Comparison of ENCODE assay signal across 1 cellular context in the genomic region with DNA sequence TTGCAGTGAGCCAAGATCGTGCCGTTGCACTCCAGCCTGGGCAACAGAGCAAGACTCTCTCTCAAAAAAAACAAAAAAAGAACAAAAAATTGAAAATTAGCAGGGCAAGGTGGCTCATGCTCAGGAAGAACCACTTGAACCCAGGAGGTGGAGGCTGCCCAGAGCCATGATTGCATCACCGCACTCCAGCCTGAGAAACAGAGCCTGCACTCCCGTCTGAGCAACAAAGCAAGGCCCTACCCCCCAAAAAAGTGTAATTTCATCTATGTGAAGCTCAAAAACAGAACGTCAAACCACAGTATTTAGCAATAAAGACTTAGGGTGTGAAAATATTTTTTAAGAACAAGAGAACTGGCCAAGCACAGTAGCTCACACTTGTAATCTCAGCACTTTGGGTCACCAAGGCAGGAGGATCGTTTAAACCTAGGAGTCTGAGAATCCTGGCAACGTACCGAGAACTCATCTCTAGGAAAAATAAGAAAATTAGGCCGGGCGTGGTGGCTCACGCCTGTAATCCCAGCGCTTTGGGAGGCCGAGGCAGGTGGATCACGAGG.
TF ChIP-seq lines count a peak whose summit lies in the region.

No MANE protein-coding gene starts in this region.

TF ChIP-seq in HepG2, 621 proteins besides CTCF, POLR2A, EP300 and RAD21 (continues in another document):
- TF ChIP-seq MBNL3 (CRISPR knock-in tag; conservative IDR thresholded peaks at IDR 0.05) (no peak), FOXO4 (CRISPR knock-in tag; conservative IDR thresholded peaks at IDR 0.05) (no peak), HDAC1 (CRISPR knock-in tag; IDR thresholded peaks at IDR 0.05) (0 out of 2 replicates have a peak, but pooled peaks have one; percentile 16), ZNF407 (CRISPR knock-in tag; IDR thresholded peaks at IDR 0.05; ENCODE audit: not compliant biosample characterization) (no peak), MXI1 (IDR thresholded peaks at IDR 0.05; ENCODE audit: borderline replicate concordance, low read depth, low read length) (no peak), KDM4B (CRISPR knock-in tag; IDR thresholded peaks at IDR 0.05) (no peak), NCOR1 (IDR thresholded peaks at IDR 0.05; ENCODE audit: borderline replicate concordance, low read length) (no peak), ZBED4 (CRISPR knock-in tag; IDR thresholded peaks at IDR 0.05; ENCODE audit: borderline replicate concordance) (no peak), PAX8 (CRISPR knock-in tag; IDR thresholded peaks at IDR 0.05; ENCODE audit: borderline replicate concordance) (no peak), ZNF768 (CRISPR knock-in tag; IDR thresholded peaks at IDR 0.05) (no peak), KAT8 (CRISPR knock-in tag; IDR thresholded peaks at IDR 0.05) (no peak), PAWR (CRISPR knock-in tag; IDR thresholded peaks at IDR 0.05; ENCODE audit: borderline replicate concordance) (no peak), JARID2 (CRISPR knock-in tag; IDR thresholded peaks at IDR 0.05; ENCODE audit: insufficient replicate concordance) (no peak), NR2F6 (IDR thresholded peaks at IDR 0.05) (no peak), NR2F6 (CRISPR knock-in tag; IDR thresholded peaks at IDR 0.05) (no peak), ZNF891 (CRISPR knock-in tag; IDR thresholded peaks at IDR 0.05) (no peak), MBD4 (IDR thresholded peaks at IDR 0.05; ENCODE audit: borderline replicate concordance, low read length) (no peak), ZNF296 (CRISPR knock-in tag; conservative IDR thresholded peaks at IDR 0.05) (no peak), HNRNPH1 (optimal IDR thresholded peaks at IDR 0.05; ENCODE audit: low read depth, low read length) (no peak), TRAFD1 (CRISPR knock-in tag; IDR thresholded peaks at IDR 0.05; ENCODE audit: borderline replicate concordance) (no peak), ARID3A (IDR thresholded peaks at IDR 0.05; ENCODE audit: low read depth, low read length) (no peak), ZNF646 (CRISPR knock-in tag; IDR thresholded peaks at IDR 0.05) (no peak), CSRNP1 (CRISPR knock-in tag; IDR thresholded peaks at IDR 0.05) (no peak)
